10 cellular contexts compared by ENCODE assay signal in genomic region chr16:70331588-70332358, GRCh38. TPM values are rescaled to one million over a fixed set of nuclear protein-coding genes. Genes with fewer than 3 reads are reported as not detected.
A peak's percentile ranks its signal among the peaks of the same experiment; 100 is the strongest.
DNase-seq lines count a peak whose midpoint lies in the region; ATAC-seq, FAIRE-seq and TF ChIP-seq lines count a peak whose summit lies in the region.
"Had no signal": no experiment of that assay in that cellular context is flagged by ENCODE, and none has a peak within 500 bp of the region (broad histone marks: within the 10 kb centered on the region; RNA-seq: fewer than 3 reads in every experiment).

No MANE protein-coding gene starts in this region.

- H3K9me3 Mint-ChIP-seq in activated CD4-positive, alpha-beta T cell treated with anti-CD3 and anti-CD28 coated beads, Interleukin-2, amount 10 ng/mL, durations not matched to agents 24 days and 14 days: no peaks in the 10 kb centered on the region
- H3K9me3 Mint-ChIP-seq in glutamatergic neuron (ENCODE audit: unreplicated experiment): no peaks in the 10 kb centered on the region
- no peaks in the 10 kb centered on the region for H3K9me3 Mint-ChIP-seq in stimulated activated memory B cell treated with anti-CD40 and anti-IgM and Interleukin-4, amounts not matched to agents 10 μg/mL and 1 μg/mL and 100 μg/mL, for 72 hours
- H3K9me3 Mint-ChIP-seq: dendritic cell treated with granulocyte-macrophage colony-stimulating factor and Interleukin-4, amounts not matched to agents 40 ng/mL and 50 ng/mL, for 4 days had no signal

- intact Hi-C loops in activated CD4-positive, alpha-beta T cell treated with anti-CD3 and anti-CD28 coated beads, Interleukin-2, amount 10 ng/mL, durations not matched to agents 24 days and 14 days (cut with micrococcal nuclease): no loop called here

- DNase-seq in activated CD4-positive, alpha-beta T cell treated with anti-CD3 and anti-CD28 coated beads, Interleukin-2, amount 10 ng/mL, durations not matched to agents 24 days and 14 days: peak; percentile 65
- DNase-seq in activated CD4-positive, alpha-beta T cell treated with anti-CD3 and anti-CD28 coated beads, Interleukin-2, amount 50 U/mL, for 48 hours: no peak
- DNase-seq in glutamatergic neuron: peak; percentile 29
- no peak for DNase-seq in SIG-M5 (lab: John Stamatoyannopoulos, UW)
- DNase-seq in activated CD4-positive, CD25-positive, alpha-beta regulatory T cell (lab: John Stamatoyannopoulos, UW): no peak
- DNase-seq: NCI-H146 had no signal

- no peak overlapping the region for H3K4me3 Mint-ChIP-seq in activated CD4-positive, alpha-beta T cell treated with anti-CD3 and anti-CD28 coated beads, Interleukin-2, amount 10 ng/mL, durations not matched to agents 24 days and 14 days
- H3K4me3 Mint-ChIP-seq in glutamatergic neuron (ENCODE audit: unreplicated experiment): no peak overlapping the region
- H3K4me3 Mint-ChIP-seq in stimulated activated memory B cell treated with anti-CD40 and anti-IgM and Interleukin-4, amounts not matched to agents 10 μg/mL and 1 μg/mL and 100 μg/mL, for 72 hours: no peak overlapping the region
- H3K4me3 Mint-ChIP-seq: dendritic cell treated with granulocyte-macrophage colony-stimulating factor and Interleukin-4, amounts not matched to agents 40 ng/mL and 50 ng/mL, for 4 days had no signal

- no peaks in the 10 kb centered on the region for H3K4me1 Mint-ChIP-seq in activated CD4-positive, alpha-beta T cell treated with anti-CD3 and anti-CD28 coated beads, Interleukin-2, amount 10 ng/mL, durations not matched to agents 24 days and 14 days
- H3K4me1 Mint-ChIP-seq in glutamatergic neuron (ENCODE audit: low read depth, unreplicated experiment): no peaks in the 10 kb centered on the region
- H3K4me1 Mint-ChIP-seq in stimulated activated memory B cell treated with anti-CD40 and anti-IgM and Interleukin-4, amounts not matched to agents 10 μg/mL and 1 μg/mL and 100 μg/mL, for 72 hours: no peaks in the 10 kb centered on the region

- H3K27me3 Mint-ChIP-seq in activated CD4-positive, alpha-beta T cell treated with anti-CD3 and anti-CD28 coated beads, Interleukin-2, amount 10 ng/mL, durations not matched to agents 24 days and 14 days: no peaks in the 10 kb centered on the region
- peaks cover 4% of the 10 kb centered on the region for H3K27me3 Mint-ChIP-seq in glutamatergic neuron (ENCODE audit: unreplicated experiment)
- H3K27me3 Mint-ChIP-seq in stimulated activated memory B cell treated with anti-CD40 and anti-IgM and Interleukin-4, amounts not matched to agents 10 μg/mL and 1 μg/mL and 100 μg/mL, for 72 hours: no peaks in the 10 kb centered on the region
- H3K27me3 Mint-ChIP-seq: dendritic cell treated with granulocyte-macrophage colony-stimulating factor and Interleukin-4, amounts not matched to agents 40 ng/mL and 50 ng/mL, for 4 days had no signal

- no peak overlapping the region for H3K27ac Mint-ChIP-seq in activated CD4-positive, alpha-beta T cell treated with anti-CD3 and anti-CD28 coated beads, Interleukin-2, amount 10 ng/mL, durations not matched to agents 24 days and 14 days
- no peak overlapping the region for H3K27ac Mint-ChIP-seq in glutamatergic neuron (ENCODE audit: unreplicated experiment)
- H3K27ac Mint-ChIP-seq in stimulated activated memory B cell treated with anti-CD40 and anti-IgM and Interleukin-4, amounts not matched to agents 10 μg/mL and 1 μg/mL and 100 μg/mL, for 72 hours: peak overlapping the region; percentile 34
- H3K27ac Mint-ChIP-seq: dendritic cell treated with granulocyte-macrophage colony-stimulating factor and Interleukin-4, amounts not matched to agents 40 ng/mL and 50 ng/mL, for 4 days had no signal

- peaks cover 26% of the 10 kb centered on the region for H3K36me3 Mint-ChIP-seq in activated CD4-positive, alpha-beta T cell treated with anti-CD3 and anti-CD28 coated beads, Interleukin-2, amount 10 ng/mL, durations not matched to agents 24 days and 14 days (ENCODE audit: low read depth)
- H3K36me3 Mint-ChIP-seq in glutamatergic neuron (ENCODE audit: unreplicated experiment): peaks cover 5% of the 10 kb centered on the region
- peaks cover 37% of the 10 kb centered on the region for H3K36me3 Mint-ChIP-seq in stimulated activated memory B cell treated with anti-CD40 and anti-IgM and Interleukin-4, amounts not matched to agents 10 μg/mL and 1 μg/mL and 100 μg/mL, for 72 hours

- ATAC-seq in stimulated activated memory B cell treated with anti-CD40 and anti-IgM and Interleukin-4, amounts not matched to agents 10 μg/mL and 1 μg/mL and 100 μg/mL, for 72 hours: no peak
- ATAC-seq in HG02763 (IDR thresholded peaks at IDR 0.05; ENCODE audit: unreplicated experiment): no peak

- TF ChIP-seq CTCF in glutamatergic neuron (IDR thresholded peaks at IDR 0.05; ENCODE audit: partially characterized antibody, unreplicated experiment): no peak

- peak; percentile 38 for FAIRE-seq in TTC549 (lab: Jason Lieb, UNC)

RNA-seq across cellular contexts. Expression of gene DDX19A, which starts 14.9 kb away (rescaled TPM):
- 73.0 and 73.3 TPM in 2 replicates for total RNA-seq in activated CD4-positive, alpha-beta T cell treated with anti-CD3 and anti-CD28 coated beads, Interleukin-2, amount 10 ng/mL, durations not matched to agents 24 days and 14 days
- total RNA-seq in glutamatergic neuron (ENCODE audit: unreplicated experiment): 33.0 TPM

RNA-seq across cellular contexts. Expression of gene DDX19B, which starts 32.8 kb away (rescaled TPM):
- 29.4 and 30.4 TPM in 2 replicates for total RNA-seq in activated CD4-positive, alpha-beta T cell treated with anti-CD3 and anti-CD28 coated beads, Interleukin-2, amount 10 ng/mL, durations not matched to agents 24 days and 14 days
- 50.4 TPM for total RNA-seq in glutamatergic neuron (ENCODE audit: unreplicated experiment)

RNA-seq across cellular contexts. Expression of gene AARS1, which starts 42.5 kb away (rescaled TPM):
- 115 and 117 TPM in 2 replicates for total RNA-seq in activated CD4-positive, alpha-beta T cell treated with anti-CD3 and anti-CD28 coated beads, Interleukin-2, amount 10 ng/mL, durations not matched to agents 24 days and 14 days
- total RNA-seq in glutamatergic neuron (ENCODE audit: unreplicated experiment): 179 TPM

Comparison
In these comparisons a context has a peak if more than half of its experiments do, and no peak if none do; other contexts are left out.
1. DNase-seq: peak in activated CD4-positive, alpha-beta T cell treated with anti-CD3 and anti-CD28 coated beads, Interleukin-2, amount 10 ng/mL, durations not matched to agents 24 days and 14 days (single experiment) and glutamatergic neuron (single experiment); none in activated CD4-positive, alpha-beta T cell treated with anti-CD3 and anti-CD28 coated beads, Interleukin-2, amount 50 U/mL, for 48 hours (0 of 2), SIG-M5 (single experiment) and activated CD4-positive, CD25-positive, alpha-beta regulatory T cell (0 of 4).